In genomic region chr12:121167232-121167820, GRCh38 we compare ENCODE assay signal across 23 cellular contexts. TPM values are rescaled to one million over a fixed set of nuclear protein-coding genes. Genes with fewer than 3 reads are reported as not detected.
DNase-seq lines count a peak whose midpoint lies in the region; ATAC-seq, FAIRE-seq and TF ChIP-seq lines count a peak whose summit lies in the region.
"Had no signal": no experiment of that assay in that cellular context is flagged by ENCODE, and none has a peak within 500 bp of the region (broad histone marks: within the 10 kb centered on the region; RNA-seq: fewer than 3 reads in every experiment).

No MANE protein-coding gene starts in this region.

- 52% methylated on average over 14 of the region's 14 CpGs for WGBS in K562 (ENCODE audit: insufficient coverage, low coverage, missing lambda C conversion rate)
- WGBS in HepG2 (ENCODE audit: low lambda C conversion rate) = 64% methylated on average over 14 of the region's 14 CpGs
- WGBS in suprapubic skin = 91% methylated on average over 14 of the region's 14 CpGs

- H3K9me3 ChIP-seq in K562 (replicated peaks; ENCODE audit: control insufficient read depth, insufficient read depth, low read depth, low read length) (no peaks in the 10 kb centered on the region), HepG2 (ENCODE audit: low read length) (no peaks in the 10 kb centered on the region), suprapubic skin (no peaks in the 10 kb centered on the region)
- H3K9me3 ChIP-seq: vagina had no signal

- in situ Hi-C loops in K562 (cut with MboI) (no loop called here), HepG2 (cut with HindIII; ENCODE audit: extremely low pct_ligation_motif_present, low pct_unique_long_range_greater_than_20kb) (no loop called here)

- peaks cover 9% of the 10 kb centered on the region for H3K27me3 Mint-ChIP-seq in nephron progenitor cell (ENCODE audit: low read depth, poor library complexity)
- H3K27me3 Mint-ChIP-seq: brain; CD8-positive, alpha-beta memory T cell; naive B cell had no signal

- BruUV-seq in K562 (replicated peaks; lab: Mats Ljungman, UMichigan) (no TSS peak), HepG2 (replicated peaks; lab: Mats Ljungman, UMichigan) (no TSS peak)

- H3K36me3 ChIP-seq in K562 (ENCODE audit: control insufficient read depth, insufficient read depth, low read length) (no peaks in the 10 kb centered on the region), HepG2 (replicated peaks in 1 of 2; ENCODE audit: control insufficient read depth in 1 of 2, insufficient read depth in 2 of 2, low read length in 2 of 2) (no peaks in the 10 kb centered on the region), suprapubic skin (peaks cover 67% of the 10 kb centered on the region)

- TF ChIP-seq POLR2A in K562 (conservative IDR thresholded peaks at IDR 0.05) (no peak), HepG2 (IDR thresholded peaks at IDR 0.05; ENCODE audit: insufficient read depth in 1 of 2, low read depth in 2 of 2, low read length in 2 of 2) (no peak), suprapubic skin (IDR thresholded peaks at IDR 0.05) (no peak)

- no peaks in the 10 kb centered on the region for H3K36me3 Mint-ChIP-seq in nephron progenitor cell (ENCODE audit: low read depth)
- H3K36me3 Mint-ChIP-seq: brain had no signal

- intact Hi-C loops in K562 (cut with micrococcal nuclease) (no loop called here), HepG2 (cut with micrococcal nuclease; ENCODE audit: unreplicated experiment) (no loop called here)

- no peak overlapping the region for H3K4me3 Mint-ChIP-seq in nephron progenitor cell
- H3K4me3 Mint-ChIP-seq: activated T-helper 1 cell treated with anti-CD3 and anti-CD28 coated beads, Interleukin-12 subunit alpha, Interleukin-12 subunit beta, Interleukin-2, Interleukin-4 antibody, amounts not matched to agents 30 ng/mL and 10 ng/mL and 1 ng/mL, durations not matched to agents 14 hours and 24 hours and 36 hours; brain; CD8-positive, alpha-beta memory T cell; H9; naive B cell had no signal

- POLR2A ChIA-PET in K562 (lab: Yijun Ruan, JAX) = interaction anchor here (0.6 kb wide), 1 partner anchor 17 kb away, joined by 3 read pairs; no protein-coding TSS in a partner anchor
- POLR2A ChIA-PET in HepG2 (lab: Yijun Ruan, JAX) = no interaction called here

- no peak for TF ChIP-seq RAD21 in K562 (CRISPR knock-in tag; conservative IDR thresholded peaks at IDR 0.05 in 1 of 2, IDR thresholded peaks at IDR 0.05 in 1 of 2)
- TF ChIP-seq RAD21 in HepG2 (CRISPR knock-in tag; IDR thresholded peaks at IDR 0.05) = no peak

- FAIRE-seq in K562 (lab: Jason Lieb, UNC) (no peak), HepG2 (lab: Jason Lieb, UNC) (no peak)
- FAIRE-seq: colon, endometrium, frontal cortex had no signal

- no peak for TF ChIP-seq CTCF in AG10803 (conservative IDR thresholded peaks at IDR 0.05; ENCODE audit: low read length)
- no peak for TF ChIP-seq CTCF in K562 (IDR thresholded peaks at IDR 0.05 in 2 of 3, conservative IDR thresholded peaks at IDR 0.05 in 1 of 3; ENCODE audit: insufficient read depth in 2 of 3, low read depth in 1 of 3, low read length in 3 of 3)
- no peak for TF ChIP-seq CTCF in HepG2 (CRISPR knock-in tag; IDR thresholded peaks at IDR 0.05)
- TF ChIP-seq CTCF in nephron progenitor cell (IDR thresholded peaks at IDR 0.05) = no peak
- no peak for TF ChIP-seq CTCF in suprapubic skin (IDR thresholded peaks at IDR 0.05)

- H3K9me3 Mint-ChIP-seq in nephron progenitor cell = no peaks in the 10 kb centered on the region
- H3K9me3 Mint-ChIP-seq: activated naive CD4-positive, alpha-beta T cell treated with anti-CD3 and anti-CD28 coated beads, Interleukin-2, amount 50 U/mL, for 72 hours; activated T-helper 1 cell treated with anti-CD3 and anti-CD28 coated beads, Interleukin-12 subunit alpha, Interleukin-12 subunit beta, Interleukin-2, Interleukin-4 antibody, amounts not matched to agents 30 ng/mL and 10 ng/mL and 1 ng/mL, durations not matched to agents 14 hours and 24 hours and 36 hours; CD8-positive, alpha-beta memory T cell; H9; naive B cell had no signal

- H3K4me3 ChIP-seq in AG10803 (ENCODE audit: low read length) = no peak overlapping the region
- no peak overlapping the region for H3K4me3 ChIP-seq in K562
- no peak overlapping the region for H3K4me3 ChIP-seq in HepG2 (replicated peaks in 1 of 3; ENCODE audit: insufficient read depth in 1 of 3, low read depth in 2 of 3, low read length in 3 of 3)
- no peak overlapping the region for H3K4me3 ChIP-seq in suprapubic skin
- H3K4me3 ChIP-seq: vagina had no signal

- H3K27ac ChIP-seq in K562 (ENCODE audit: extremely low read depth, low read depth, low read length) (no peak overlapping the region), HepG2 (ENCODE audit: extremely low read length, insufficient read depth, low read length) (no peak overlapping the region), suprapubic skin (no peak overlapping the region)
- H3K27ac ChIP-seq: vagina had no signal

- H3K4me1 ChIP-seq in K562 (replicated peaks in 1 of 2; ENCODE audit: control insufficient read depth in 2 of 2, insufficient read depth in 2 of 2, low read length in 2 of 2) = peaks cover 2% of the 10 kb centered on the region in 2 experiments; a peak in 2 of 5 replicates
- H3K4me1 ChIP-seq in HepG2 (ENCODE audit: insufficient read depth, low read length) = no peaks in the 10 kb centered on the region
- H3K4me1 ChIP-seq in suprapubic skin = no peaks in the 10 kb centered on the region
- H3K4me1 ChIP-seq: vagina had no signal

- H3K27ac Mint-ChIP-seq in nephron progenitor cell = no peak overlapping the region
- H3K27ac Mint-ChIP-seq: activated naive CD4-positive, alpha-beta T cell treated with anti-CD3 and anti-CD28 coated beads, Interleukin-2, amount 50 U/mL, for 72 hours; activated T-helper 1 cell treated with anti-CD3 and anti-CD28 coated beads, Interleukin-12 subunit alpha, Interleukin-12 subunit beta, Interleukin-2, Interleukin-4 antibody, amounts not matched to agents 30 ng/mL and 10 ng/mL and 1 ng/mL, durations not matched to agents 14 hours and 24 hours and 36 hours; brain; H9; naive B cell had no signal

- H3K27me3 ChIP-seq in K562 (ENCODE audit: control insufficient read depth in 2 of 2, insufficient read depth in 2 of 2, low read length in 2 of 2) = no peaks in the 10 kb centered on the region
- H3K27me3 ChIP-seq in HepG2 (ENCODE audit: control insufficient read depth in 1 of 2, insufficient read depth in 2 of 2, low read length in 2 of 2) = no peaks in the 10 kb centered on the region; a peak in 1 of 5 replicates
- no peaks in the 10 kb centered on the region for H3K27me3 ChIP-seq in suprapubic skin
- H3K27me3 ChIP-seq: vagina had no signal

- H2AFZ ChIP-seq in K562 (ENCODE audit: low read depth, low read length) (no peak overlapping the region), HepG2 (ENCODE audit: low read length) (no peak overlapping the region)

- ATAC-seq in K562 (no peak), HepG2 (no peak)
- ATAC-seq: activated naive CD4-positive, alpha-beta T cell treated with anti-CD3 and anti-CD28 coated beads, Interleukin-2, amount 50 U/mL, for 72 hours; right cardiac atrium had no signal

- TF ChIP-seq EP300 in K562 (IDR thresholded peaks at IDR 0.05; ENCODE audit: low read length) = no peak
- TF ChIP-seq EP300 in HepG2 (IDR thresholded peaks at IDR 0.05; ENCODE audit: low read depth in 2 of 2, low read length in 2 of 2) = no peak
- no peak for TF ChIP-seq EP300 in HepG2 (CRISPR knock-in tag; IDR thresholded peaks at IDR 0.05; ENCODE audit: borderline replicate concordance)
- no peak for TF ChIP-seq EP300 in suprapubic skin (IDR thresholded peaks at IDR 0.05)

- peak; percentile 59 for DNase-seq in AG10803 (ENCODE audit: low read depth)
- peak; percentile 19 for DNase-seq in HuH-7 (ENCODE audit: low spot score)
- no peak for DNase-seq in K562 (ENCODE audit: extremely low read depth in 1 of 4, low spot score in 3 of 4)
- DNase-seq in HepG2 (ENCODE audit: low spot score) = no peak
- DNase-seq in nephron progenitor cell = no peak
- DNase-seq in NAMALWA (ENCODE audit: low spot score) = no peak
- DNase-seq in C1 segment of cervical spinal cord (lab: John Stamatoyannopoulos, UW) = no peak
- DNase-seq in suprapubic skin (ENCODE audit: low spot score in 2 of 2) = no peak
- DNase-seq: activated CD4-positive, alpha-beta T cell treated with anti-CD3 and anti-CD28 coated beads for 1 hour; CD8-positive, alpha-beta memory T cell; DMS79 treated with DMSO at 0.1 percent for 48 hours; H9; naive B cell; right cardiac atrium; stimulated activated CD4-positive, alpha-beta T cell treated with anti-CD3 and anti-CD28 coated beads, Interleukin-15, amount 100 ng/mL, for 24 hours had no signal

- no peaks in the 10 kb centered on the region for H3K9me1 ChIP-seq in K562 (ENCODE audit: control insufficient read depth, insufficient read depth, low read length)

- no peak overlapping the region for H3K4me2 ChIP-seq in K562 (ENCODE audit: insufficient read depth, low read length)
- no peak overlapping the region for H3K4me2 ChIP-seq in HepG2 (ENCODE audit: low read depth, low read length)

- CTCF ChIA-PET in K562 (lab: Yijun Ruan, JAX; ENCODE audit: low intra/inter-chr PET ratio) = interaction anchor here (0.7 kb wide), 1 partner anchor 400 kb away, joined by 4 read pairs; no protein-coding TSS in a partner anchor
- CTCF ChIA-PET in HepG2 (lab: Yijun Ruan, JAX; ENCODE audit: low intra/inter-chr PET ratio, low total read pairs) = no interaction called here

- no peaks in the 10 kb centered on the region for H4K20me1 ChIP-seq in K562 (replicated peaks; ENCODE audit: control insufficient read depth, insufficient read depth, low read length)
- no peaks in the 10 kb centered on the region for H4K20me1 ChIP-seq in HepG2 (ENCODE audit: insufficient read depth, low read length)

- H3K79me2 ChIP-seq in K562 (ENCODE audit: control insufficient read depth, insufficient read depth, low read length) = no peaks in the 10 kb centered on the region
- H3K79me2 ChIP-seq in HepG2 (ENCODE audit: insufficient read depth, low read length) = no peaks in the 10 kb centered on the region

- H3K9ac ChIP-seq in K562 (ENCODE audit: insufficient read depth in 1 of 2, low read depth in 2 of 2, low read length in 2 of 2) = no peak overlapping the region
- no peak overlapping the region for H3K9ac ChIP-seq in HepG2 (ENCODE audit: insufficient read depth, low read depth, low read length)

- H3K4me1 Mint-ChIP-seq in nephron progenitor cell = peaks cover 26% of the 10 kb centered on the region
- H3K4me1 Mint-ChIP-seq: brain; CD8-positive, alpha-beta memory T cell; naive B cell had no signal

RNA-seq across cellular contexts. Expression of gene P2RX7, which starts 34.6 kb away (rescaled TPM):
- 0.42 TPM in 1 of 2 replicates, not detected in the other for total RNA-seq in K562 (2011; cell fraction: chromatin; rRNA removed; ENCODE audit: low replicate concordance)
- 0.13 TPM in 1 of 2 replicates, not detected in the other for total RNA-seq in K562 (2011; cell fraction: nucleolus; rRNA removed)
- total RNA-seq in K562 (2011; cell fraction: nucleoplasm; rRNA removed) = 0.31 and 0.37 TPM in 2 replicates
- total RNA-seq in K562 (2014; rRNA removed) = 0.09 and 0.20 TPM in 2 replicates
- total RNA-seq in K562 (2014; rRNA removed; fragmentation: Illumina TruSeq; extraction: Trizol) = 0.38 and 0.44 TPM in 2 replicates
- 0.25 and 0.30 TPM in 2 replicates for total RNA-seq in K562 (2015; rRNA removed; fragmentation: Illumina TruSeq; extraction: Trizol)
- total RNA-seq in K562 (2021) = 0.40 TPM in 2 replicates
- polyA plus RNA-seq in K562 (2011; rRNA removed) = 0.04 and 0.12 TPM in 2 replicates
- polyA plus RNA-seq in K562 (2011; cell fraction: cytosol; rRNA removed) = 0.04 TPM in 1 of 2 replicates, not detected in the other
- polyA plus RNA-seq in K562 (2011; cell fraction: nucleus; rRNA removed) = 0.08 TPM in 1 of 2 replicates, not detected in the other
- polyA plus RNA-seq in K562 (2012) = 0.68 and 6.5 TPM in 2 replicates
- 0.46 and 0.65 TPM in 2 replicates for polyA plus RNA-seq in K562 (2014; fragmentation: Illumina TruSeq; extraction: Trizol)
- polyA plus RNA-seq in K562 (2014; fragmentation: Nextera tagmentation; extraction: Ambion mirVana) = under 1 TPM; 0.30 to 0.38 TPM
- polyA plus RNA-seq in K562 (2014; rRNA removed) = 0.15 and 0.27 TPM in 2 replicates
- not detected in 2 replicates for polyA minus RNA-seq in K562 (2011; rRNA and poly(A)+ RNA removed)
- polyA minus RNA-seq in K562 (2011; cell fraction: cytosol; rRNA and poly(A)+ RNA removed) = not detected in 2 replicates
- not detected in 2 replicates for polyA minus RNA-seq in K562 (2011; cell fraction: nucleus; rRNA and poly(A)+ RNA removed)
- total RNA-seq in HepG2 (2016; rRNA removed; fragmentation: Illumina TruSeq; extraction: Trizol) = 0.13 TPM in 1 of 2 replicates, not detected in the other
- total RNA-seq in HepG2 (2016; cell fraction: cytosol; rRNA removed; fragmentation: Illumina TruSeq; extraction: Trizol; ENCODE audit: low read depth) = not detected in 2 replicates
- total RNA-seq in HepG2 (2016; cell fraction: insoluble cytoplasmic fraction; rRNA removed; fragmentation: Illumina TruSeq; extraction: Trizol) = 0.03 TPM in 1 of 2 replicates, not detected in the other
- not detected in 2 replicates for total RNA-seq in HepG2 (2016; cell fraction: membrane; rRNA removed; fragmentation: Illumina TruSeq; extraction: Trizol)
- total RNA-seq in HepG2 (2016; cell fraction: nucleus; rRNA removed; fragmentation: Illumina TruSeq; extraction: Trizol) = not detected in 2 replicates
- 0.56 and 0.73 TPM in 2 replicates for polyA plus RNA-seq in HepG2 (2011; rRNA removed)
- polyA plus RNA-seq in HepG2 (2011; cell fraction: cytosol; rRNA removed) = 0.18 and 0.19 TPM in 2 replicates
- 1.1 and 1.7 TPM in 2 replicates for polyA plus RNA-seq in HepG2 (2011; cell fraction: nucleus; rRNA removed)
- polyA plus RNA-seq in HepG2 (2012) = 0.76 and 1.1 TPM in 2 replicates
- not detected in 2 replicates for polyA plus RNA-seq in HepG2 (2016; cell fraction: cytosol; fragmentation: Illumina TruSeq; extraction: Trizol; ENCODE audit: low read depth)
- not detected in 2 replicates for polyA plus RNA-seq in HepG2 (2016; cell fraction: insoluble cytoplasmic fraction; fragmentation: Illumina TruSeq; extraction: Trizol; ENCODE audit: low read depth)
- polyA plus RNA-seq in HepG2 (2016; cell fraction: membrane; fragmentation: Illumina TruSeq; extraction: Trizol; ENCODE audit: low read depth) = not detected in 2 replicates
- not detected in 2 replicates for polyA plus RNA-seq in HepG2 (2016; cell fraction: nucleus; fragmentation: Illumina TruSeq; extraction: Trizol; ENCODE audit: insufficient read depth, low read depth)
- 0.38 TPM in 1 of 2 replicates, not detected in the other for polyA minus RNA-seq in HepG2 (2011; rRNA and poly(A)+ RNA removed; ENCODE audit: low replicate concordance)
- polyA minus RNA-seq in HepG2 (2011; cell fraction: cytosol; rRNA and poly(A)+ RNA removed) = 0.40 TPM in 1 of 2 replicates, not detected in the other
- polyA minus RNA-seq in HepG2 (2011; cell fraction: nucleus; rRNA and poly(A)+ RNA removed) = 0.64 and 1.9 TPM in 2 replicates
- 10 to 100 TPM; 14.0 to 65.7 (median 19.2) TPM for total RNA-seq in suprapubic skin
- total RNA-seq: HT-29 had no signal

RNA-seq across cellular contexts. Expression of gene P2RX4, which starts 42.6 kb away (rescaled TPM):
- total RNA-seq in K562 (2011; cell fraction: chromatin; rRNA removed; ENCODE audit: low replicate concordance) = 40.9 and 60.5 TPM in 2 replicates
- 47.8 and 47.9 TPM in 2 replicates for total RNA-seq in K562 (2011; cell fraction: nucleolus; rRNA removed)
- 55.4 and 61.5 TPM in 2 replicates for total RNA-seq in K562 (2011; cell fraction: nucleoplasm; rRNA removed)
- total RNA-seq in K562 (2014; rRNA removed) (14.3 and 18.9 TPM in 2 replicates), K562 (2014; rRNA removed; fragmentation: Illumina TruSeq; extraction: Trizol) (7.8 and 9.6 TPM in 2 replicates), K562 (2015; rRNA removed; fragmentation: Illumina TruSeq; extraction: Trizol) (8.3 and 10.5 TPM in 2 replicates), K562 (2021) (12.8 and 14.2 TPM in 2 replicates), HepG2 (2016; rRNA removed; fragmentation: Illumina TruSeq; extraction: Trizol) (9.5 and 13.8 TPM in 2 replicates), suprapubic skin (10 to 100 TPM in 3 of 4 donors, 1 to 10 TPM in 1; 7.9 to 22.4 (median 15.4) TPM)
- polyA plus RNA-seq in K562 (2011; rRNA removed) (15.4 and 20.8 TPM in 2 replicates), K562 (2014; fragmentation: Illumina TruSeq; extraction: Trizol) (11.7 and 13.0 TPM in 2 replicates), K562 (2014; fragmentation: Nextera tagmentation; extraction: Ambion mirVana) (1 to 10 TPM; 6.6 to 10.0 TPM), K562 (2014; rRNA removed) (21.5 and 23.4 TPM in 2 replicates), HepG2 (2011; rRNA removed) (30.8 and 40.8 TPM in 2 replicates)
- polyA plus RNA-seq in K562 (2011; cell fraction: cytosol; rRNA removed) = 21.4 and 26.2 TPM in 2 replicates
- 26.6 and 29.1 TPM in 2 replicates for polyA plus RNA-seq in K562 (2011; cell fraction: nucleus; rRNA removed)
- polyA plus RNA-seq in K562 (2012) = 12.8 and 57.1 TPM in 2 replicates
- 14.9 and 19.2 TPM in 2 replicates for polyA minus RNA-seq in K562 (2011; rRNA and poly(A)+ RNA removed)
- 5.3 and 9.4 TPM in 2 replicates for polyA minus RNA-seq in K562 (2011; cell fraction: cytosol; rRNA and poly(A)+ RNA removed)
- polyA minus RNA-seq in K562 (2011; cell fraction: nucleus; rRNA and poly(A)+ RNA removed) = 10.4 and 14.0 TPM in 2 replicates
- total RNA-seq in HepG2 (2016; cell fraction: cytosol; rRNA removed; fragmentation: Illumina TruSeq; extraction: Trizol; ENCODE audit: low read depth) = 10.0 and 12.3 TPM in 2 replicates
- total RNA-seq in HepG2 (2016; cell fraction: insoluble cytoplasmic fraction; rRNA removed; fragmentation: Illumina TruSeq; extraction: Trizol) = 8.9 and 14.2 TPM in 2 replicates
- 9.6 and 14.1 TPM in 2 replicates for total RNA-seq in HepG2 (2016; cell fraction: membrane; rRNA removed; fragmentation: Illumina TruSeq; extraction: Trizol)
- total RNA-seq in HepG2 (2016; cell fraction: nucleus; rRNA removed; fragmentation: Illumina TruSeq; extraction: Trizol) = 15.1 and 21.0 TPM in 2 replicates
- polyA plus RNA-seq in HepG2 (2011; cell fraction: cytosol; rRNA removed) = 48.0 and 49.3 TPM in 2 replicates
- 46.2 and 52.0 TPM in 2 replicates for polyA plus RNA-seq in HepG2 (2011; cell fraction: nucleus; rRNA removed)
- polyA plus RNA-seq in HepG2 (2012) = 14.9 and 23.1 TPM in 2 replicates
- polyA plus RNA-seq in HepG2 (2016; cell fraction: cytosol; fragmentation: Illumina TruSeq; extraction: Trizol; ENCODE audit: low read depth) = 11.3 and 12.5 TPM in 2 replicates
- 9.2 and 9.3 TPM in 2 replicates for polyA plus RNA-seq in HepG2 (2016; cell fraction: insoluble cytoplasmic fraction; fragmentation: Illumina TruSeq; extraction: Trizol; ENCODE audit: low read depth)
- 10.7 and 12.6 TPM in 2 replicates for polyA plus RNA-seq in HepG2 (2016; cell fraction: membrane; fragmentation: Illumina TruSeq; extraction: Trizol; ENCODE audit: low read depth)
- polyA plus RNA-seq in HepG2 (2016; cell fraction: nucleus; fragmentation: Illumina TruSeq; extraction: Trizol; ENCODE audit: insufficient read depth, low read depth) = 24.7 and 29.5 TPM in 2 replicates
- polyA minus RNA-seq in HepG2 (2011; rRNA and poly(A)+ RNA removed; ENCODE audit: low replicate concordance) = 7.1 and 38.6 TPM in 2 replicates
- 14.3 and 14.6 TPM in 2 replicates for polyA minus RNA-seq in HepG2 (2011; cell fraction: cytosol; rRNA and poly(A)+ RNA removed)
- 19.2 and 26.5 TPM in 2 replicates for polyA minus RNA-seq in HepG2 (2011; cell fraction: nucleus; rRNA and poly(A)+ RNA removed)

Comparison
In these comparisons a context has a peak if more than half of its experiments do, and no peak if none do; other contexts are left out.
1. DNase-seq: peak in AG10803 (single experiment) and HuH-7 (single experiment); none in K562 (0 of 4), HepG2 (single experiment), nephron progenitor cell (single experiment), NAMALWA (single experiment), C1 segment of cervical spinal cord (0 of 14) and suprapubic skin (0 of 2).
2. RNA of gene P2RX7, which starts 34.6 kb away (total RNA-seq): 14.0 to 65.7 TPM in suprapubic skin; 0.09 to 0.44 TPM in K562 and 0.03 to 0.13 TPM in HepG2; every median in the first group is over 10 times any median in the second.